ENCODE assay signal across 25 cellular contexts in the genomic region with DNA sequence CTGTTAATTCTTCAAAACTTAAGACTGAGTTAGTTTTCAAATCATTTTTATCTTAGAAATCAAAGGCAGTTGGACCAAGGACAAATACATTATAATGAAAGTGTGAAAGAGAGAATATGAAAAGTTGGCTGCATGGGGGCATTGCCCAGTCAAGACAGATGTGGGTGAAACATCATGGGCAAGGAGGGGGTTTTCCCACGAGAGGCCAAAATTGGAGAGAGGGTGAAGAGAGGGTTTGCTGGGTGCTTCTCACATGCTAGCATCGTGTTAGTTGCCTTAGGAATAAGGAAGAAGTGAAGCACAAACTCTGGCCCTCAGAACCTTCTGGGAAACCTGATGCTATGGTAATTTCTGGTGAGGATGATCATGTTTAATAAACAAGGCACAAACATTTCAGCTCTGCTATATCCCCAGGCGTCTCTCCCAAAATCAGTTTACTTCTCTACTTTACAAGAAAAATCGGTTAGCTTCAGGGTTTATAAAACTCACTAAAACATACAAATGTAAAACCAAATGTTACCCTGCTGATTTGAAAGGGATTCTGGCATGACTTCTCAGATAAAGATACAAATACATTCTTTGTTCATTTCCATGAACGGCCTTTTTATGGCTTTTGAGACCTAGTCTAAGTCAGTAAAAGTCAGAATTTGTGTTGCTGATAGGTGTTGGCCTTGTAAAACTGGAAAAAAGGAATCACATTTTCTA. TPM values are rescaled to one million over a fixed set of nuclear protein-coding genes. Genes with fewer than 3 reads are reported as not detected.
DNase-seq lines count a peak whose midpoint lies in the region; ATAC-seq and TF ChIP-seq lines count a peak whose summit lies in the region.
"Had no signal": no experiment of that assay in that cellular context is flagged by ENCODE, and none has a peak within 500 bp of the region (broad histone marks: within the 10 kb centered on the region; RNA-seq: fewer than 3 reads in every experiment).

No MANE protein-coding gene starts in this region.

- no peaks in the 10 kb centered on the region for H3K36me3 ChIP-seq in prostate gland
- H3K36me3 ChIP-seq: SJCRH30, tibial nerve had no signal

- POLR2A ChIA-PET in activated CD8-positive, alpha-beta T cell treated with anti-CD3 and anti-CD28 coated beads for 36 hours (lab: Charles Lee): no interaction called here

- DNase-seq in natural killer cell treated with Interleukin-12 subunit alpha and Interleukin-12 subunit beta and Interleukin-15 and Interleukin-18, amount 100 ng/mL, for 72 hours (ENCODE audit: low spot score): no peak
- DNase-seq in natural killer cell (no peak), globus pallidus (ENCODE audit: low spot score) (peak; percentile 32), SHP77 treated with DMSO at 0.1 percent for 48 hours (lab: John Stamatoyannopoulos, UW) (no peak), prostate gland (ENCODE audit: low spot score) (no peak)
- no peak for DNase-seq in activated CD8-positive, alpha-beta T cell treated with anti-CD3 and anti-CD28 coated beads for 36 hours
- DNase-seq in activated CD4-positive, CD25-positive, alpha-beta regulatory T cell treated with anti-CD3 and anti-CD28 coated beads, Interleukin-2, amount 50 U/mL, for 72 hours: no peak
- DNase-seq: activated effector memory CD4-positive, alpha-beta T cell treated with anti-CD3 and anti-CD28 coated beads, Interleukin-2, amount 50 U/mL, for 16 hours; DMS79; effector CD8-positive, alpha-beta T cell; H9; KG1; MV-4-11; NCI-H1694 treated with DMSO at 0.1 percent for 48 hours; NCI-H2227 treated with DMSO at 0.1 percent for 48 hours; NCI-H748 treated with DMSO at 0.1 percent for 48 hours; nephron progenitor cell; PC-9; SJCRH30 had no signal

- H3K27ac Mint-ChIP-seq in natural killer cell treated with Interleukin-12 subunit alpha and Interleukin-12 subunit beta and Interleukin-15 and Interleukin-18, amount 100 ng/mL, for 72 hours: peak overlapping the region; percentile 82 to 87
- no peak overlapping the region for H3K27ac Mint-ChIP-seq in natural killer cell
- H3K27ac Mint-ChIP-seq in activated CD8-positive, alpha-beta T cell treated with anti-CD3 and anti-CD28 coated beads for 36 hours: peak overlapping the region; percentile 94
- H3K27ac Mint-ChIP-seq: H9, mesothelial cell of epicardium, nephron progenitor cell had no signal

- H3K4me3 Mint-ChIP-seq in natural killer cell treated with Interleukin-12 subunit alpha and Interleukin-12 subunit beta and Interleukin-15 and Interleukin-18, amount 100 ng/mL, for 72 hours: peak overlapping the region; percentile 77
- no peak overlapping the region for H3K4me3 Mint-ChIP-seq in natural killer cell
- no peak overlapping the region for H3K4me3 Mint-ChIP-seq in activated CD8-positive, alpha-beta T cell treated with anti-CD3 and anti-CD28 coated beads for 36 hours
- H3K4me3 Mint-ChIP-seq: H9, mesothelial cell of epicardium, nephron progenitor cell had no signal

- H3K27me3 ChIP-seq in prostate gland (replicated peaks; ENCODE audit: insufficient read depth): no peaks in the 10 kb centered on the region
- H3K27me3 ChIP-seq: SJCRH30, tibial nerve had no signal

- CTCF ChIA-PET in activated CD8-positive, alpha-beta T cell treated with anti-CD3 and anti-CD28 coated beads for 36 hours (lab: Charles Lee): no interaction called here

- no peak for ATAC-seq in natural killer cell treated with Interleukin-12 subunit alpha and Interleukin-12 subunit beta and Interleukin-15 and Interleukin-18, amount 100 ng/mL, for 72 hours
- no peak for ATAC-seq in natural killer cell
- no peak for ATAC-seq in activated CD8-positive, alpha-beta T cell treated with anti-CD3 and anti-CD28 coated beads for 36 hours
- ATAC-seq: sciatic nerve had no signal

- H3K36me3 Mint-ChIP-seq in natural killer cell treated with Interleukin-12 subunit alpha and Interleukin-12 subunit beta and Interleukin-15 and Interleukin-18, amount 100 ng/mL, for 72 hours: no peaks in the 10 kb centered on the region
- H3K36me3 Mint-ChIP-seq in natural killer cell: no peaks in the 10 kb centered on the region
- H3K36me3 Mint-ChIP-seq in activated CD8-positive, alpha-beta T cell treated with anti-CD3 and anti-CD28 coated beads for 36 hours (ENCODE audit: low read depth): peaks cover 13% of the 10 kb centered on the region
- H3K36me3 Mint-ChIP-seq: mesothelial cell of epicardium had no signal

- TF ChIP-seq CTCF in natural killer cell (IDR thresholded peaks at IDR 0.05) (no peak), prostate gland (IDR thresholded peaks at IDR 0.05) (no peak)
- TF ChIP-seq CTCF in activated CD8-positive, alpha-beta T cell treated with anti-CD3 and anti-CD28 coated beads for 36 hours (IDR thresholded peaks at IDR 0.05): no peak

- no peak overlapping the region for H3K27ac ChIP-seq in prostate gland
- H3K27ac ChIP-seq: parathyroid adenoma, PC-9, SJCRH30, VCaP had no signal

- no peaks in the 10 kb centered on the region for H3K9me3 ChIP-seq in prostate gland
- H3K9me3 ChIP-seq: SJCRH30, tibial nerve had no signal

- no peaks in the 10 kb centered on the region for H3K4me1 ChIP-seq in prostate gland (replicated peaks)
- H3K4me1 ChIP-seq: parathyroid adenoma, SJCRH30 had no signal

- H3K4me3 ChIP-seq in prostate gland: no peak overlapping the region
- H3K4me3 ChIP-seq: PC-9, SJCRH30, tibial nerve had no signal

- H3K9me3 Mint-ChIP-seq in natural killer cell treated with Interleukin-12 subunit alpha and Interleukin-12 subunit beta and Interleukin-15 and Interleukin-18, amount 100 ng/mL, for 72 hours: peaks cover 3% of the 10 kb centered on the region
- no peaks in the 10 kb centered on the region for H3K9me3 Mint-ChIP-seq in natural killer cell
- peaks cover 15% of the 10 kb centered on the region for H3K9me3 Mint-ChIP-seq in activated CD8-positive, alpha-beta T cell treated with anti-CD3 and anti-CD28 coated beads for 36 hours

- peaks cover 27 to 38% of the 10 kb centered on the region in 2 donors for H3K4me1 Mint-ChIP-seq in natural killer cell treated with Interleukin-12 subunit alpha and Interleukin-12 subunit beta and Interleukin-15 and Interleukin-18, amount 100 ng/mL, for 72 hours (ENCODE audit: low read depth in 2 of 2)
- peaks cover 9 to 14% of the 10 kb centered on the region in 2 donors for H3K4me1 Mint-ChIP-seq in natural killer cell
- peaks cover 56% of the 10 kb centered on the region for H3K4me1 Mint-ChIP-seq in activated CD8-positive, alpha-beta T cell treated with anti-CD3 and anti-CD28 coated beads for 36 hours (ENCODE audit: low read depth)

- peaks cover 0 to 5% of the 10 kb centered on the region in 2 donors for H3K27me3 Mint-ChIP-seq in natural killer cell treated with Interleukin-12 subunit alpha and Interleukin-12 subunit beta and Interleukin-15 and Interleukin-18, amount 100 ng/mL, for 72 hours
- peaks cover 0 to 1% of the 10 kb centered on the region in 2 donors for H3K27me3 Mint-ChIP-seq in natural killer cell (ENCODE audit: low read depth in 2 of 2)
- H3K27me3 Mint-ChIP-seq in activated CD8-positive, alpha-beta T cell treated with anti-CD3 and anti-CD28 coated beads for 36 hours: no peaks in the 10 kb centered on the region

- 21% methylated on average over 5 of the region's 5 CpGs for WGBS in prostate gland

- TF ChIP-seq POLR2A in prostate gland (IDR thresholded peaks at IDR 0.05): no peak

- intact Hi-C loops in natural killer cell (cut with micrococcal nuclease): no loop called here
- intact Hi-C loops in activated CD8-positive, alpha-beta T cell treated with anti-CD3 and anti-CD28 coated beads for 36 hours (cut with micrococcal nuclease): no loop called here
- intact Hi-C loops in prostate gland (cut with DNase I): no loop called here

RNA-seq across cellular contexts. Expression of a gene that starts 26.6 kb away (rescaled TPM):
- total RNA-seq in natural killer cell treated with Interleukin-12 subunit alpha and Interleukin-12 subunit beta and Interleukin-15 and Interleukin-18, amount 100 ng/mL, for 72 hours: 1 to 10 TPM; 3.7 to 5.3 TPM
- total RNA-seq in natural killer cell (1 to 10 TPM in 1 of 3 donors, under 1 TPM in 2; 0.25 to 1.6 (median 0.68) TPM), prostate gland (10 to 100 TPM; 68.4 TPM)
- 1 to 10 TPM; 3.0 to 5.8 TPM for total RNA-seq in activated CD8-positive, alpha-beta T cell treated with anti-CD3 and anti-CD28 coated beads for 36 hours
- total RNA-seq: HT-29 had no signal

Comparison
In these comparisons a context has a peak if more than half of its experiments do, and no peak if none do; other contexts are left out.
1. H3K27ac Mint-ChIP-seq: peak in natural killer cell treated with Interleukin-12 subunit alpha and Interleukin-12 subunit beta and Interleukin-15 and Interleukin-18, amount 100 ng/mL, for 72 hours (2 of 2) and activated CD8-positive, alpha-beta T cell treated with anti-CD3 and anti-CD28 coated beads for 36 hours (single experiment); none in natural killer cell (0 of 2).
2. RNA of a gene that starts 26.6 kb away (total RNA-seq): 68.4 TPM in prostate gland; 3.0 to 5.8 TPM in activated CD8-positive, alpha-beta T cell treated with anti-CD3 and anti-CD28 coated beads for 36 hours, 3.7 to 5.3 TPM in natural killer cell treated with Interleukin-12 subunit alpha and Interleukin-12 subunit beta and Interleukin-15 and Interleukin-18, amount 100 ng/mL, for 72 hours and 0.25 to 1.6 TPM in natural killer cell; every median in the first group is over 10 times any median in the second.